Comparison of ENCODE assay signal across 2 cellular contexts in genomic region chr9:1723616-1724015, GRCh38.
TF ChIP-seq lines count a peak whose summit lies in the region.

No MANE protein-coding gene starts in this region.

TF ChIP-seq in HepG2, 621 proteins besides CTCF, POLR2A, EP300 and RAD21:
- TF ChIP-seq ZNF446 (CRISPR knock-in tag; IDR thresholded peaks at IDR 0.05): no peak
- TF ChIP-seq CBFB (CRISPR knock-in tag; IDR thresholded peaks at IDR 0.05): no peak
- TF ChIP-seq ATF7 (IDR thresholded peaks at IDR 0.05): peak; percentile 90
- no peak for TF ChIP-seq ATF7 (CRISPR knock-in tag; IDR thresholded peaks at IDR 0.05)

TF ChIP-seq in HEK293, 187 proteins besides CTCF, POLR2A, EP300 and RAD21:
- TF ChIP-seq ZNF148 (tag by site-specific recombination; IDR thresholded peaks at IDR 0.05; ENCODE audit: borderline replicate concordance) (no peak), SCRT1 (tag by site-specific recombination; IDR thresholded peaks at IDR 0.05; ENCODE audit: borderline replicate concordance) (no peak), ZNF580 (tag by site-specific recombination; IDR thresholded peaks at IDR 0.05) (no peak), OSR2 (tag by site-specific recombination; IDR thresholded peaks at IDR 0.05) (no peak), ZSCAN18 (tag by site-specific recombination; IDR thresholded peaks at IDR 0.05) (no peak), ZSCAN30 (tag by site-specific recombination; IDR thresholded peaks at IDR 0.05) (no peak), OVOL3 (tag by site-specific recombination; IDR thresholded peaks at IDR 0.05) (no peak), ZNF266 (tag by site-specific recombination; IDR thresholded peaks at IDR 0.05; ENCODE audit: low read depth) (no peak), ATF2 (tag by site-specific recombination; IDR thresholded peaks at IDR 0.05; ENCODE audit: low read depth) (peak; percentile 59; the same call in 1 of the 2 replicates), ZNF426 (tag by site-specific recombination; IDR thresholded peaks at IDR 0.05) (no peak), ZNF624 (tag by site-specific recombination; IDR thresholded peaks at IDR 0.05) (no peak), ZNF248 (tag by site-specific recombination; IDR thresholded peaks at IDR 0.05) (no peak), IKZF3 (tag by site-specific recombination; IDR thresholded peaks at IDR 0.05) (no peak), ZBTB21 (tag by site-specific recombination; IDR thresholded peaks at IDR 0.05) (0 out of 2 replicates have a peak, but pooled peaks have one; percentile 19), ZNF544 (tag by site-specific recombination; IDR thresholded peaks at IDR 0.05) (no peak), SCRT2 (tag by site-specific recombination; IDR thresholded peaks at IDR 0.05) (no peak)
- TF ChIP-seq, protein P1, sequence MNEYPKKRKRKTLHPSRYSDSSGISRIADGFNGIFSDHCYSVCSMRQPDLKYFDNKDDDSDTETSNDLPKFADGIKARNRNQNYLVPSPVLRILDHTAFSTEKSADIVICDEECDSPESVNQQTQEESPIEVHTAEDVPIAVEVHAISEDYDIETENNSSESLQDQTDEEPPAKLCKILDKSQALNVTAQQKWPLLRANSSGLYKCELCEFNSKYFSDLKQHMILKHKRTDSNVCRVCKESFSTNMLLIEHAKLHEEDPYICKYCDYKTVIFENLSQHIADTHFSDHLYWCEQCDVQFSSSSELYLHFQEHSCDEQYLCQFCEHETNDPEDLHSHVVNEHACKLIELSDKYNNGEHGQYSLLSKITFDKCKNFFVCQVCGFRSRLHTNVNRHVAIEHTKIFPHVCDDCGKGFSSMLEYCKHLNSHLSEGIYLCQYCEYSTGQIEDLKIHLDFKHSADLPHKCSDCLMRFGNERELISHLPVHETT (tag by site-specific recombination; IDR thresholded peaks at IDR 0.05): no peak
